8 cellular contexts compared by ENCODE assay signal in the genomic region with DNA sequence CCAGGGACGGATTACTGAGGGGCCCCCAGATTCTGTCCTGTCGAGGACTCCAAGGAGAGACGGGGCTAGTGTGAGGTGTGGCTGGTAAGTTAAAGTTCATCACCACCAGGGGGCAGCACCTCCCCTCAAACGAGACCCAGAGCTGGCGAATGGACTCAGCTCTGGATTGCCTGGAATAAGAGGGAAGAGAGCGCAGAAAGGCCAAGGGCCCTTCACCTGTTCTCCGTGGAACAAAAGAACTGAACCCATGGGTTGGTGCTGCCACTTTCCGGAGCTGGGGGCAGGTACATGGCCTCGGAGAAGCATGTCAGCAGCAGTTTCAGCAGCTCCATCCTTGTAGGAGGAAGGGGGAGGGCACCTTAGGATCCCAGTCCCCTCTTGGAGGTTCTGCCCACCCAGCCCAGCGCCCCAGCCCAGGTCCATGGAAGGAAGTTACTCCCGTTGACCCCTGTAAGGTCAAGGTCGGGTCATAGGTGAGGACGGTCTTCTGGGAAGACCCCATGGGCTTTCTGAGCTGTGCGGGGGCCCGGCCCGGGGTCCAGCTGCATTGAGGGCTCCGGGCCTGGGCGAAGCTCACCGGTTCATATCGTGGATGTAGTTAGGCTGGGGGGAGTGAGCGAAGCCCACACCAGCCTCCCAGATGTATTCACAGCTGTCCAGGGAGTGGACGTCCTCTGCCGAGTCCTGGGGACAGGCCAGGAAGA. TPM values are rescaled to one million over a fixed set of nuclear protein-coding genes. Genes with fewer than 3 reads are reported as not detected.
A peak's percentile ranks its signal among the peaks of the same experiment; 100 is the strongest.
DNase-seq lines count a peak whose midpoint lies in the region; ATAC-seq, FAIRE-seq and TF ChIP-seq lines count a peak whose summit lies in the region.

No MANE protein-coding gene starts in this region.

- no peaks in the 10 kb centered on the region for H3K9me3 ChIP-seq in kidney (ENCODE audit: control insufficient read depth in 1 of 2, low read length in 2 of 2)

- FAIRE-seq in bronchial epithelial cell (lab: Jason Lieb, UNC) (no peak), kidney (lab: Jason Lieb, UNC) (no peak)

- H3K4me1 ChIP-seq in GM23338 (ENCODE audit: insufficient read depth) (peaks cover 3% of the 10 kb centered on the region; the same call in 1 of the 2 replicates), kidney (ENCODE audit: control insufficient read depth in 1 of 2, insufficient read depth in 1 of 2, low read depth in 1 of 2, low read length in 2 of 2) (peaks cover 0 to 2% of the 10 kb centered on the region in 2 donors)

- H4K20me1 ChIP-seq in GM23338 (replicated peaks; ENCODE audit: insufficient read depth) = no peaks in the 10 kb centered on the region

- peak; percentile 82 for ATAC-seq in GM23338
- ATAC-seq in HG03354 (IDR thresholded peaks at IDR 0.05; ENCODE audit: poor library complexity, severe bottlenecking, unreplicated experiment) = no peak

- no peak overlapping the region for H3K4me2 ChIP-seq in GM23338

- H3K36me3 ChIP-seq in GM23338 (ENCODE audit: insufficient read depth) = no peaks in the 10 kb centered on the region
- no peaks in the 10 kb centered on the region for H3K36me3 ChIP-seq in bronchial epithelial cell (ENCODE audit: control insufficient read depth, insufficient read depth, low read length)
- H3K36me3 ChIP-seq in kidney (ENCODE audit: control insufficient read depth in 1 of 2, insufficient read depth in 2 of 2, low read length in 2 of 2) = no peaks in the 10 kb centered on the region

- H3K27ac Mint-ChIP-seq in GM23338 = no peak overlapping the region

- POLR2A ChIA-PET in AG04449 (lab: Yijun Ruan, JAX) = interaction anchor here (0.7 to 1.3 kb wide), 3 partner anchors 12 to 51 kb away, joined by 3 to 8 read pairs (median 3); a partner anchor contains a TSS

- H3K4me1 Mint-ChIP-seq in GM23338 = peaks cover 2% of the 10 kb centered on the region

- H3K9me3 Mint-ChIP-seq in GM23338 = no peaks in the 10 kb centered on the region; the same call in 2 of the 3 replicates

- H2AFZ ChIP-seq in GM23338 = no peak overlapping the region

- no peak overlapping the region for H3K27ac ChIP-seq in GM23338 (ENCODE audit: low read depth)
- H3K27ac ChIP-seq in kidney (ENCODE audit: low read depth in 2 of 2, low read length in 2 of 2) = no peak overlapping the region

- intact Hi-C loops in kidney (cut with DNase I) = no loop called here

- H3F3A ChIP-seq in GM23338 (replicated peaks; ENCODE audit: low read depth) = no peaks in the 10 kb centered on the region

- DNase-seq in AG04449 (ENCODE audit: low read depth, low spot score) (peak; percentile 10), GM23338 (ENCODE audit: low spot score) (peak; percentile 97), NCI-H226 (peak; percentile 67), bronchial epithelial cell (ENCODE audit: low read depth) (peak; percentile 71), kidney (peak; percentile 87)
- DNase-seq in activated CD4-positive, CD25-positive, alpha-beta regulatory T cell (lab: John Stamatoyannopoulos, UW) = peak; percentile 65 to 84 (median 74)
- peak; percentile 69 to 81 for DNase-seq in stimulated activated CD4-positive, alpha-beta T cell treated with anti-CD3 and anti-CD28 coated beads, Interleukin-1b, Interleukin-23, amount 100 ng/mL, for 1 hour (ENCODE audit: low read depth in 2 of 2)

- no peaks in the 10 kb centered on the region for H3K79me2 ChIP-seq in GM23338 (replicated peaks; ENCODE audit: insufficient read depth)

- no peaks in the 10 kb centered on the region for H3K9me2 ChIP-seq in GM23338 (ENCODE audit: insufficient read depth)

- H3K36me3 Mint-ChIP-seq in GM23338 (ENCODE audit: low read depth) = no peaks in the 10 kb centered on the region; the same call in 2 of the 3 replicates

- CTCF ChIA-PET in AG04449 (lab: Yijun Ruan, JAX) = interaction anchor here (0.6 to 9.5 kb wide), 66 partner anchors 8 to 671 kb away, joined by 3 to 181 read pairs (median 6); a partner anchor contains a TSS

- peak overlapping the region in 1 of 2 donors; percentile 34 for H3K9ac ChIP-seq in kidney (ENCODE audit: low read length in 2 of 2)

- peaks cover 18% of the 10 kb centered on the region for H3K27me3 Mint-ChIP-seq in GM23338 (ENCODE audit: insufficient read depth, low read depth, poor library complexity)

- H3K4me3 ChIP-seq in AG04449 (ENCODE audit: low read depth, low read length) = no peak overlapping the region
- no peak overlapping the region for H3K4me3 ChIP-seq in GM23338
- H3K4me3 ChIP-seq in bronchial epithelial cell (ENCODE audit: low read depth, low read length) = no peak overlapping the region
- no peak overlapping the region for H3K4me3 ChIP-seq in kidney (ENCODE audit: low read length in 2 of 2)

- peaks cover 6% of the 10 kb centered on the region; the same call in 1 of the 2 replicates for H3K27me3 ChIP-seq in GM23338 (ENCODE audit: insufficient read depth)
- no peaks in the 10 kb centered on the region for H3K27me3 ChIP-seq in bronchial epithelial cell (ENCODE audit: control insufficient read depth, insufficient read depth, low read length)

- 0 out of 3 replicates have a peak overlapping the region, but pooled peaks have one; percentile 15 for H3K4me3 Mint-ChIP-seq in GM23338

- TF ChIP-seq CTCF in AG04449 (IDR thresholded peaks at IDR 0.05; ENCODE audit: insufficient read depth, low read length, missing control alignments) (peak; percentile 76), GM23338 (conservative IDR thresholded peaks at IDR 0.05; ENCODE audit: low read depth in 2 of 2) (peak; percentile 86 to 97), bronchial epithelial cell (IDR thresholded peaks at IDR 0.05; ENCODE audit: insufficient read depth, low read length, severe bottlenecking) (peak; percentile 71), kidney (IDR thresholded peaks at IDR 0.05; ENCODE audit: borderline replicate concordance, extremely low read depth, insufficient read depth) (peak; percentile 83)

TF ChIP-seq in GM23338, 12 proteins besides CTCF, POLR2A, EP300 and RAD21 (continues in another document):
- no peak for TF ChIP-seq POLR2AphosphoS5 (IDR thresholded peaks at IDR 0.05; ENCODE audit: low read depth)
- TF ChIP-seq ZNF114 (CRISPR knock-in tag; IDR thresholded peaks at IDR 0.05) = no peak
- no peak for TF ChIP-seq CREB1 (CRISPR knock-in tag; IDR thresholded peaks at IDR 0.05; ENCODE audit: low read depth)

RNA-seq across cellular contexts. Expression of a gene that starts 10.8 kb away (rescaled TPM):
- total RNA-seq in GM23338 (2014; rRNA removed; shearing (Covaris generic)) = 6.3 and 8.7 TPM in 2 replicates
- 9.0 and 10.9 TPM in 2 replicates for polyA plus RNA-seq in GM23338 (2016; fragmentation: Nextera tagmentation; extraction: Ambion mirVana)
- total RNA-seq in bronchial epithelial cell = 5.5 and 6.4 TPM in 2 replicates
- 32.6 TPM for total RNA-seq in kidney
- 13.6 TPM for polyA plus RNA-seq in kidney (ENCODE audit: insufficient read depth, low read depth, low replicate concordance)

RNA-seq across cellular contexts. Expression of a gene that starts 25.6 kb away (rescaled TPM):
- total RNA-seq in GM23338 (2014; rRNA removed; shearing (Covaris generic)) = 34.4 and 35.8 TPM in 2 replicates
- 17.7 and 18.3 TPM in 2 replicates for polyA plus RNA-seq in GM23338 (2016; fragmentation: Nextera tagmentation; extraction: Ambion mirVana)
- total RNA-seq in bronchial epithelial cell = 4.7 and 6.1 TPM in 2 replicates
- total RNA-seq in kidney = 29.3 TPM
- 12.5 TPM for polyA plus RNA-seq in kidney (ENCODE audit: insufficient read depth, low read depth, low replicate concordance)

RNA-seq across cellular contexts. Expression of a gene that starts 26.1 kb away (rescaled TPM):
- not detected in 2 replicates for total RNA-seq in GM23338 (2014; rRNA removed; shearing (Covaris generic))
- polyA plus RNA-seq in GM23338 (2016; fragmentation: Nextera tagmentation; extraction: Ambion mirVana) = not detected in 2 replicates
- total RNA-seq in bronchial epithelial cell = under 0.01 and 0.26 TPM in 2 replicates
- not detected for total RNA-seq in kidney
- not detected for polyA plus RNA-seq in kidney (ENCODE audit: insufficient read depth, low read depth, low replicate concordance)

RNA-seq across cellular contexts. Expression of a gene that starts 37.7 kb away (rescaled TPM):
- total RNA-seq in GM23338 (2014; rRNA removed; shearing (Covaris generic)) = not detected in 2 replicates
- polyA plus RNA-seq in GM23338 (2016; fragmentation: Nextera tagmentation; extraction: Ambion mirVana) (not detected in 2 replicates), kidney (ENCODE audit: insufficient read depth, low read depth, low replicate concordance) (not detected)
- total RNA-seq in bronchial epithelial cell (under 0.01 TPM in 1 of 2 replicates, not detected in the other), kidney (not detected)

RNA-seq across cellular contexts. Expression of a gene that starts 38.8 kb away (rescaled TPM):
- 1.7 and 3.5 TPM in 2 replicates for total RNA-seq in GM23338 (2014; rRNA removed; shearing (Covaris generic))
- polyA plus RNA-seq in GM23338 (2016; fragmentation: Nextera tagmentation; extraction: Ambion mirVana) (0.28 and 0.34 TPM in 2 replicates), kidney (ENCODE audit: insufficient read depth, low read depth, low replicate concordance) (0.17 TPM)
- total RNA-seq in bronchial epithelial cell (1.1 and 3.3 TPM in 2 replicates), kidney (0.22 TPM)

Comparison
In these comparisons a context has a peak if more than half of its experiments do, and no peak if none do; other contexts are left out.
1. DNase-seq: peak in every context shown above with its lines; median percentile 97 in GM23338; 87 in kidney; 75 in stimulated activated CD4-positive, alpha-beta T cell treated with anti-CD3 and anti-CD28 coated beads, Interleukin-1b, Interleukin-23, amount 100 ng/mL, for 1 hour; 74 in activated CD4-positive, CD25-positive, alpha-beta regulatory T cell; 71 in bronchial epithelial cell; 67 in NCI-H226; 10 in AG04449.